1 cellular context compared by ENCODE assay signal in the genomic region with DNA sequence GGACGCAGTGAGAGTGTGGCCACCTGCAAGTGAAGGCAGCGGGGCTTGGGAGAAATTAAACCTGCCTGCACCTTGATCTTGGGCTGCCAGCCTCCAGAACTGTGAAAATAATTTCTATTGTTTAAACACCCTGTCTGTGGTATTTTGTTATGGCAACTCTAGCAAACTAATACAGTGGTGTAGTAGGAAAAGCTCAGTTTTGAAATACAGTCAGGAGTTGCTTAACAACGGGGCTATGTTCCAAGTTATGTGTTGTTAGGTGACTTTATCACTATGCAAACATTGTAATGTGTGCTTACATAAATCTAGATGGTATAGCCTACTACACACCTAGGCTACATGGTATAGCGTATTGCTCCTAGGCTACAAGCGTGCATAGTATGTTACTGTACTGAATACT.
TF ChIP-seq lines count a peak whose summit lies in the region.

No MANE protein-coding gene starts in this region.

TF ChIP-seq in HepG2, 621 proteins besides CTCF, POLR2A, EP300 and RAD21 (continued from another document and continues in another):
- TF ChIP-seq PRPF4 (IDR thresholded peaks at IDR 0.05; ENCODE audit: low read depth, low read length, poor library complexity, severe bottlenecking) (no peak), MED8 (CRISPR knock-in tag; IDR thresholded peaks at IDR 0.05; ENCODE audit: insufficient replicate concordance) (no peak), ADNP (CRISPR knock-in tag; IDR thresholded peaks at IDR 0.05) (no peak), SMAD1 (CRISPR knock-in tag; IDR thresholded peaks at IDR 0.05; ENCODE audit: borderline replicate concordance, low read depth) (no peak), ZNF12 (CRISPR knock-in tag; IDR thresholded peaks at IDR 0.05) (peak; percentile 100), SETDB1 (CRISPR knock-in tag; IDR thresholded peaks at IDR 0.05; ENCODE audit: borderline replicate concordance) (0 out of 2 replicates have a peak, but pooled peaks have one; percentile 64), FOXJ3 (CRISPR knock-in tag; IDR thresholded peaks at IDR 0.05; ENCODE audit: borderline replicate concordance) (peak; percentile 68; the same call in 1 of the 2 replicates), SNAI1 (CRISPR knock-in tag; IDR thresholded peaks at IDR 0.05; ENCODE audit: borderline replicate concordance) (no peak), FOXK1 (CRISPR knock-in tag; IDR thresholded peaks at IDR 0.05; ENCODE audit: borderline replicate concordance, low read depth) (peak; percentile 30; the same call in 1 of the 2 replicates), TFDP1 (CRISPR knock-in tag; IDR thresholded peaks at IDR 0.05; ENCODE audit: borderline replicate concordance) (no peak), NR3C1 (CRISPR knock-in tag; IDR thresholded peaks at IDR 0.05) (no peak), TBX3 (IDR thresholded peaks at IDR 0.05; ENCODE audit: borderline replicate concordance) (peak; percentile 65; the same call in 1 of the 2 replicates), ZNF644 (CRISPR knock-in tag; IDR thresholded peaks at IDR 0.05; ENCODE audit: low read depth) (peak; percentile 41; the same call in 1 of the 2 replicates), ZNF280D (CRISPR knock-in tag; IDR thresholded peaks at IDR 0.05) (peak; percentile 99), ZNF709 (CRISPR knock-in tag; IDR thresholded peaks at IDR 0.05) (no peak), SIX1 (CRISPR knock-in tag; IDR thresholded peaks at IDR 0.05; ENCODE audit: borderline replicate concordance) (no peak), ZNF318 (CRISPR knock-in tag; IDR thresholded peaks at IDR 0.05) (no peak), DMAP1 (CRISPR knock-in tag; IDR thresholded peaks at IDR 0.05) (no peak), HDAC2 (CRISPR knock-in tag; IDR thresholded peaks at IDR 0.05) (peak; percentile 76), MXD1 (CRISPR knock-in tag; IDR thresholded peaks at IDR 0.05) (no peak), MIER3 (CRISPR knock-in tag; IDR thresholded peaks at IDR 0.05; ENCODE audit: borderline replicate concordance) (peak; percentile 72; the same call in 1 of the 2 replicates), FOSL1 (CRISPR knock-in tag; IDR thresholded peaks at IDR 0.05; ENCODE audit: borderline replicate concordance) (peak; percentile 33; the same call in 1 of the 2 replicates), RCOR2 (CRISPR knock-in tag; IDR thresholded peaks at IDR 0.05) (peak; percentile 87), EHMT2 (IDR thresholded peaks at IDR 0.05; ENCODE audit: borderline replicate concordance, low read depth, low read length) (peak; percentile 52; the same call in 1 of the 2 replicates), KLF6 (CRISPR knock-in tag; IDR thresholded peaks at IDR 0.05) (0 out of 2 replicates have a peak, but pooled peaks have one; percentile 40), CEBPB (IDR thresholded peaks at IDR 0.05; ENCODE audit: borderline replicate concordance, low read depth, low read length) (peak; percentile 94), POLR2G (IDR thresholded peaks at IDR 0.05; ENCODE audit: low read depth, low read length) (no peak), IRF2 (CRISPR knock-in tag; IDR thresholded peaks at IDR 0.05) (peak; percentile 31; the same call in 1 of the 2 replicates), CHD2 (IDR thresholded peaks at IDR 0.05; ENCODE audit: low read depth, low read length) (no peak), THAP11 (CRISPR knock-in tag; IDR thresholded peaks at IDR 0.05) (peak; percentile 54), EED (CRISPR knock-in tag; IDR thresholded peaks at IDR 0.05) (no peak)
- TF ChIP-seq, protein P1, sequence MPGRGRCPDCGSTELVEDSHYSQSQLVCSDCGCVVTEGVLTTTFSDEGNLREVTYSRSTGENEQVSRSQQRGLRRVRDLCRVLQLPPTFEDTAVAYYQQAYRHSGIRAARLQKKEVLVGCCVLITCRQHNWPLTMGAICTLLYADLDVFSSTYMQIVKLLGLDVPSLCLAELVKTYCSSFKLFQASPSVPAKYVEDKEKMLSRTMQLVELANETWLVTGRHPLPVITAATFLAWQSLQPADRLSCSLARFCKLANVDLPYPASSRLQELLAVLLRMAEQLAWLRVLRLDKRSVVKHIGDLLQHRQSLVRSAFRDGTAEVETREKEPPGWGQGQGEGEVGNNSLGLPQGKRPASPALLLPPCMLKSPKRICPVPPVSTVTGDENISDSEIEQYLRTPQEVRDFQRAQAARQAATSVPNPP (CRISPR knock-in tag; IDR thresholded peaks at IDR 0.05), result no peak
- TF ChIP-seq, protein P2, sequence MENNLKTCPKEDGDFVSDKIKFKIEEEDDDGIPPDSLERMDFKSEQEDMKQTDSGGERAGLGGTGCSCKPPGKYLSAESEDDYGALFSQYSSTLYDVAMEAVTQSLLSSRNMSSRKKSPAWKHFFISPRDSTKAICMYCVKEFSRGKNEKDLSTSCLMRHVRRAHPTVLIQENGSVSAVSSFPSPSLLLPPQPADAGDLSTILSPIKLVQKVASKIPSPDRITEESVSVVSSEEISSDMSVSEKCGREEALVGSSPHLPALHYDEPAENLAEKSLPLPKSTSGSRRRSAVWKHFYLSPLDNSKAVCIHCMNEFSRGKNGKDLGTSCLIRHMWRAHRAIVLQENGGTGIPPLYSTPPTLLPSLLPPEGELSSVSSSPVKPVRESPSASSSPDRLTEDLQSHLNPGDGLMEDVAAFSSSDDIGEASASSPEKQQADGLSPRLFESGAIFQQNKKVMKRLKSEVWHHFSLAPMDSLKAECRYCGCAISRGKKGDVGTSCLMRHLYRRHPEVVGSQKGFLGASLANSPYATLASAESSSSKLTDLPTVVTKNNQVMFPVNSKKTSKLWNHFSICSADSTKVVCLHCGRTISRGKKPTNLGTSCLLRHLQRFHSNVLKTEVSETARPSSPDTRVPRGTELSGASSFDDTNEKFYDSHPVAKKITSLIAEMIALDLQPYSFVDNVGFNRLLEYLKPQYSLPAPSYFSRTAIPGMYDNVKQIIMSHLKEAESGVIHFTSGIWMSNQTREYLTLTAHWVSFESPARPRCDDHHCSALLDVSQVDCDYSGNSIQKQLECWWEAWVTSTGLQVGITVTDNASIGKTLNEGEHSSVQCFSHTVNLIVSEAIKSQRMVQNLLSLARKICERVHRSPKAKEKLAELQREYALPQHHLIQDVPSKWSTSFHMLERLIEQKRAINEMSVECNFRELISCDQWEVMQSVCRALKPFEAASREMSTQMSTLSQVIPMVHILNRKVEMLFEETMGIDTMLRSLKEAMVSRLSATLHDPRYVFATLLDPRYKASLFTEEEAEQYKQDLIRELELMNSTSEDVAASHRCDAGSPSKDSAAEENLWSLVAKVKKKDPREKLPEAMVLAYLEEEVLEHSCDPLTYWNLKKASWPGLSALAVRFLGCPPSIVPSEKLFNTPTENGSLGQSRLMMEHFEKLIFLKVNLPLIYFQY (CRISPR knock-in tag; IDR thresholded peaks at IDR 0.05; ENCODE audit: borderline replicate concordance), result no peak
- TF ChIP-seq, protein P3, sequence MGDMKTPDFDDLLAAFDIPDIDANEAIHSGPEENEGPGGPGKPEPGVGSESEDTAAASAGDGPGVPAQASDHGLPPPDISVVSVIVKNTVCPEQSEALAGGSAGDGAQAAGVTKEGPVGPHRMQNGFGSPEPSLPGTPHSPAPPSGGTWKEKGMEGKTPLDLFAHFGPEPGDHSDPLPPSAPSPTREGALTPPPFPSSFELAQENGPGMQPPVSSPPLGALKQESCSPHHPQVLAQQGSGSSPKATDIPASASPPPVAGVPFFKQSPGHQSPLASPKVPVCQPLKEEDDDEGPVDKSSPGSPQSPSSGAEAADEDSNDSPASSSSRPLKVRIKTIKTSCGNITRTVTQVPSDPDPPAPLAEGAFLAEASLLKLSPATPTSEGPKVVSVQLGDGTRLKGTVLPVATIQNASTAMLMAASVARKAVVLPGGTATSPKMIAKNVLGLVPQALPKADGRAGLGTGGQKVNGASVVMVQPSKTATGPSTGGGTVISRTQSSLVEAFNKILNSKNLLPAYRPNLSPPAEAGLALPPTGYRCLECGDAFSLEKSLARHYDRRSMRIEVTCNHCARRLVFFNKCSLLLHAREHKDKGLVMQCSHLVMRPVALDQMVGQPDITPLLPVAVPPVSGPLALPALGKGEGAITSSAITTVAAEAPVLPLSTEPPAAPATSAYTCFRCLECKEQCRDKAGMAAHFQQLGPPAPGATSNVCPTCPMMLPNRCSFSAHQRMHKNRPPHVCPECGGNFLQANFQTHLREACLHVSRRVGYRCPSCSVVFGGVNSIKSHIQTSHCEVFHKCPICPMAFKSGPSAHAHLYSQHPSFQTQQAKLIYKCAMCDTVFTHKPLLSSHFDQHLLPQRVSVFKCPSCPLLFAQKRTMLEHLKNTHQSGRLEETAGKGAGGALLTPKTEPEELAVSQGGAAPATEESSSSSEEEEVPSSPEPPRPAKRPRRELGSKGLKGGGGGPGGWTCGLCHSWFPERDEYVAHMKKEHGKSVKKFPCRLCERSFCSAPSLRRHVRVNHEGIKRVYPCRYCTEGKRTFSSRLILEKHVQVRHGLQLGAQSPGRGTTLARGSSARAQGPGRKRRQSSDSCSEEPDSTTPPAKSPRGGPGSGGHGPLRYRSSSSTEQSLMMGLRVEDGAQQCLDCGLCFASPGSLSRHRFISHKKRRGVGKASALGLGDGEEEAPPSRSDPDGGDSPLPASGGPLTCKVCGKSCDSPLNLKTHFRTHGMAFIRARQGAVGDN (CRISPR knock-in tag; IDR thresholded peaks at IDR 0.05), result no peak
